8 cellular contexts compared by ENCODE assay signal in genomic region chr3:33114622-33115023, GRCh38. TPM values are rescaled to one million over a fixed set of nuclear protein-coding genes. Genes with fewer than 3 reads are reported as not detected.
DNase-seq lines count a peak whose midpoint lies in the region; ATAC-seq and TF ChIP-seq lines count a peak whose summit lies in the region.

No MANE protein-coding gene starts in this region.

- no peaks in the 10 kb centered on the region for H3K36me3 ChIP-seq in colonic mucosa

- H3K36me3 Mint-ChIP-seq in natural killer cell: no peaks in the 10 kb centered on the region

- DNase-seq in AG10803 (ENCODE audit: low read depth) (no peak), colonic mucosa (no peak), natural killer cell (no peak), globus pallidus (ENCODE audit: low spot score) (no peak)
- no peak for DNase-seq in Jurkat, Clone E6-1 (ENCODE audit: low read depth, low spot score)

- no peaks in the 10 kb centered on the region for H3K27me3 ChIP-seq in colonic mucosa

- H3K4me3 Mint-ChIP-seq in natural killer cell: peak overlapping the region; percentile 88

- H3K9me3 Mint-ChIP-seq in natural killer cell: no peaks in the 10 kb centered on the region

- H3K4me3 ChIP-seq in AG10803 (ENCODE audit: low read length) (peak overlapping the region; percentile 77), colonic mucosa (peak overlapping the region; percentile 67)
- H3K4me3 ChIP-seq in Jurkat, Clone E6-1 (ENCODE audit: low read length): peak overlapping the region; percentile 77

- intact Hi-C loops in colonic mucosa (cut with DNase I) (no loop called here), natural killer cell (cut with micrococcal nuclease) (loop anchor here (2.0 to 5.0 kb wide), 2 partner anchors 18 to 328 kb away; partner anchors contain the start of genes GLB1, TMPPE and UBP1)

- peak overlapping the region; percentile 63 to 86 for H3K27ac Mint-ChIP-seq in natural killer cell

- peaks cover 9 to 23% of the 10 kb centered on the region in 2 donors for H3K4me1 Mint-ChIP-seq in natural killer cell

- H3K4me1 ChIP-seq in colonic mucosa: no peaks in the 10 kb centered on the region

- H3K9me3 ChIP-seq in colonic mucosa: no peaks in the 10 kb centered on the region

- no peaks in the 10 kb centered on the region for H3K27me3 Mint-ChIP-seq in natural killer cell (ENCODE audit: low read depth in 2 of 2)

- TF ChIP-seq CTCF in AG10803 (conservative IDR thresholded peaks at IDR 0.05; ENCODE audit: low read length) (no peak), colonic mucosa (IDR thresholded peaks at IDR 0.05) (no peak), natural killer cell (IDR thresholded peaks at IDR 0.05) (no peak)

- H3K27ac ChIP-seq in colonic mucosa: peak overlapping the region; percentile 94

- H3K9ac ChIP-seq in colonic mucosa (ENCODE audit: low read depth in 2 of 2, low read length in 2 of 2): peak overlapping the region in 1 of 2 donors; percentile 46

- no peak for ATAC-seq in natural killer cell
- ATAC-seq in HG02938 (IDR thresholded peaks at IDR 0.05; ENCODE audit: unreplicated experiment): no peak
- ATAC-seq in GM18502 (IDR thresholded peaks at IDR 0.05; ENCODE audit: poor library complexity, unreplicated experiment): no peak
- ATAC-seq in GM18511 (IDR thresholded peaks at IDR 0.05; ENCODE audit: unreplicated experiment): no peak

RNA-seq across cellular contexts. Expression of gene CRTAP, which starts 0.8 kb away (rescaled TPM):
- polyA plus RNA-seq in Jurkat, Clone E6-1 (2012; ENCODE audit: insufficient read depth, insufficient read length): 43.0 TPM
- total RNA-seq in colonic mucosa: 100 to 1,000 TPM in 1 of 2 donors, 10 to 100 TPM in 1; 92.7 to 101 TPM
- 10 to 100 TPM; 32.4 to 38.2 (median 37.9) TPM for total RNA-seq in natural killer cell

RNA-seq across cellular contexts. Expression of gene GLB1, which starts 17.7 kb away (rescaled TPM):
- 55.2 TPM for polyA plus RNA-seq in Jurkat, Clone E6-1 (2012; ENCODE audit: insufficient read depth, insufficient read length)
- total RNA-seq in colonic mucosa (10 to 100 TPM; 75.0 to 93.8 TPM), natural killer cell (10 to 100 TPM; 27.6 to 39.3 (median 35.2) TPM)

RNA-seq across cellular contexts. Expression of gene TMPPE, which starts 17.7 kb away (rescaled TPM):
- polyA plus RNA-seq in Jurkat, Clone E6-1 (2012; ENCODE audit: insufficient read depth, insufficient read length): 0.52 TPM
- total RNA-seq in colonic mucosa (10 to 100 TPM; 10.9 to 14.6 TPM), natural killer cell (10 to 100 TPM in 2 of 3 donors, 1 to 10 TPM in 1; 8.8 to 12.6 (median 12.0) TPM)
